In the genomic region with DNA sequence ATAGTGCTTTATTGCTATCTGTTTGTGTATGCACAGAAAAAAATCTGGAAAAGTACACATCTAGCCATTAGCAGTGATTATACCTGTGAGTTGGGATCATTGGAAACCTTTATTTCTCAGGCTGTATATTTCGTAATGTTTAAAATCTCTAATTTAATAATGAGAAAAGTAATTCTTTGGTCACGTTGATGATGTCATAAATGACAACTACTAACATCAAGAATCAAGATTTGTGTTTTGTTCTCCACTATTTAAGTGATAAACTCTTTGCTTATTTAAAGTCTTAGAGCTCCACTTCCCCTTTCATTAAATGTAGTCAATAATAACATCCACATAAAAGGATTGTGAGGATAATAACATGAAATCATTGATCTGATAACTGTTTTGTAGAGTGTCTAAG, we compare ENCODE assay signal across 7 cellular contexts.
"Had no signal": no experiment of that assay in that cellular context is flagged by ENCODE, and none has a peak within 500 bp of the region (broad histone marks: within the 10 kb centered on the region; RNA-seq: fewer than 3 reads in every experiment).

No MANE protein-coding gene starts in this region.

- DNase-seq: IMR-90, KBM-7, KG1 had no signal

- H3K27ac ChIP-seq: HL-60, KMS-11 had no signal

- FAIRE-seq: HTR-8/SVneo, K562 had no signal

- H3K4me2 ChIP-seq: KMS-11 had no signal

- H3K4me3 ChIP-seq: K562 had no signal

- H3K9ac ChIP-seq: KMS-11 had no signal

- ATAC-seq: K562 had no signal
